Comparison of ENCODE assay signal across 14 cellular contexts in the genomic region with DNA sequence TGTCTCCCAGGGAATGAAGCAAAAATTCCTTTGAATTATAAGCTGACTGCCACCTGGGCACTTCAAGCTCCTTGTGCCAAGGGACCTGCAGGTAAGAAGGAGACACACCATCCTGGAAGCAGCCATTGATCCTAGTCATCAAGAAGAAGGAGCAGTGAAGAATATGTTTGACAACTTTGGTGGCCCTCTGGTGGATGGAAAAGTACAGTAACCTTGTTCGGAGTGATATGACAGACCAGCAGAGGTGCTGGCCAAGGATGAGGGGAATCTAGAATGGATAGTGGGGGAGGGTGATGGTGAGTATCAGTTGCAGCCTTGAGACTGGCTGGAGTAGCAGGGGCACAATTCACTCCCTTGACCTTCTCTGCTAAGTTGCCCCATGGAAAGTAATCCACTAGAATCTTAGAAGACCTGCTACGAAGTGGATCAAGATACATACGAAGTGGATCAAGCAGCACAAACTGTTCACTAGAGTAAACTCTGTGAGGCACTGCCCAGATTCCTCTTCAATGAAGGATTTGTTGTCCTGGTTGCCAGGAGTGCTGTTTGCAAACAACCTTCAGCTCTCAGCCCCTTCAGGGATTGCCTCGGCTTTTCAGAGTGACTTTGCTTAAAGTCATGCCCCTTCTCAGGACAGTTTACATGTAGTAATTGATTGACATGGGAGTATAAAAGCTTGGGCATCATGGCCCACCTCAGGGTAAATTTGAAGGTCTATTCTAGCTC. TPM values are rescaled to one million over a fixed set of nuclear protein-coding genes. Genes with fewer than 3 reads are reported as not detected.
DNase-seq lines count a peak whose midpoint lies in the region; ATAC-seq and TF ChIP-seq lines count a peak whose summit lies in the region.
"Had no signal": no experiment of that assay in that cellular context is flagged by ENCODE, and none has a peak within 500 bp of the region (broad histone marks: within the 10 kb centered on the region; RNA-seq: fewer than 3 reads in every experiment).

No MANE protein-coding gene starts in this region.

- TF ChIP-seq CTCF in HFFc6 (IDR thresholded peaks at IDR 0.05), result peak; percentile 57
- TF ChIP-seq CTCF in VCaP (conservative IDR thresholded peaks at IDR 0.05), result peak; percentile 60
- no peak for TF ChIP-seq CTCF in coronary artery (IDR thresholded peaks at IDR 0.05)

- H3K9me3 Mint-ChIP-seq in HFFc6, result no peaks in the 10 kb centered on the region
- no peaks in the 10 kb centered on the region for H3K9me3 Mint-ChIP-seq in activated T-cell treated with anti-CD3 and anti-CD28 coated beads, Interleukin-2, amount 50 U/mL, for 72 hours
- H3K9me3 Mint-ChIP-seq: dendritic cell treated with granulocyte-macrophage colony-stimulating factor and Interleukin-4, amounts not matched to agents 40 ng/mL and 50 ng/mL, for 4 days had no signal

- no peak overlapping the region for H3K27ac Mint-ChIP-seq in HFFc6
- no peak overlapping the region for H3K27ac Mint-ChIP-seq in activated T-cell treated with anti-CD3 and anti-CD28 coated beads, Interleukin-2, amount 50 U/mL, for 72 hours
- H3K27ac Mint-ChIP-seq: dendritic cell treated with granulocyte-macrophage colony-stimulating factor and Interleukin-4, amounts not matched to agents 40 ng/mL and 50 ng/mL, for 4 days had no signal

- ATAC-seq in left colon (peak; percentile 29), GM19395 (IDR thresholded peaks at IDR 0.05; ENCODE audit: unreplicated experiment) (no peak)
- no peak for ATAC-seq in activated T-cell treated with anti-CD3 and anti-CD28 coated beads, Interleukin-2, amount 50 U/mL, for 72 hours (replicated peaks in 1 of 2)

- H3K4me3 Mint-ChIP-seq in HFFc6, result no peak overlapping the region
- no peak overlapping the region for H3K4me3 Mint-ChIP-seq in activated T-cell treated with anti-CD3 and anti-CD28 coated beads, Interleukin-2, amount 50 U/mL, for 72 hours
- H3K4me3 Mint-ChIP-seq: dendritic cell treated with granulocyte-macrophage colony-stimulating factor and Interleukin-4, amounts not matched to agents 40 ng/mL and 50 ng/mL, for 4 days had no signal

- H3K27ac ChIP-seq in VCaP, result no peak overlapping the region
- H3K27ac ChIP-seq in coronary artery, result no peak overlapping the region
- H3K27ac ChIP-seq: RWPE1, skin epidermis had no signal

- no peaks in the 10 kb centered on the region for H3K36me3 Mint-ChIP-seq in HFFc6 (ENCODE audit: low read depth)
- no peaks in the 10 kb centered on the region for H3K36me3 Mint-ChIP-seq in activated T-cell treated with anti-CD3 and anti-CD28 coated beads, Interleukin-2, amount 50 U/mL, for 72 hours (ENCODE audit: insufficient read depth in 2 of 2)

- H3K4me3 ChIP-seq in coronary artery, result no peak overlapping the region
- H3K4me3 ChIP-seq: skin epidermis had no signal

- H3K27me3 Mint-ChIP-seq in HFFc6 (ENCODE audit: insufficient read depth), result peaks cover 2% of the 10 kb centered on the region
- H3K27me3 Mint-ChIP-seq in activated T-cell treated with anti-CD3 and anti-CD28 coated beads, Interleukin-2, amount 50 U/mL, for 72 hours (ENCODE audit: low read depth), result no peaks in the 10 kb centered on the region

- no peaks in the 10 kb centered on the region for H3K4me1 Mint-ChIP-seq in HFFc6 (ENCODE audit: low read depth)
- H3K4me1 Mint-ChIP-seq in activated T-cell treated with anti-CD3 and anti-CD28 coated beads, Interleukin-2, amount 50 U/mL, for 72 hours (ENCODE audit: low read depth), result no peaks in the 10 kb centered on the region

- intact Hi-C loops in left colon (cut with DNase I, micrococcal nuclease), result no loop called here

- DNase-seq in DMS114 treated with DMSO at 0.1 percent for 48 hours (lab: John Stamatoyannopoulos, UW; ENCODE audit: unreplicated experiment) (peak; percentile 16), HFFc6 (peak; percentile 22), left colon (no peak), HuH-7 (ENCODE audit: low spot score) (no peak), coronary artery (ENCODE audit: low spot score) (no peak)
- no peak for DNase-seq in activated T-cell treated with anti-CD3 and anti-CD28 coated beads, Interleukin-2, amount 50 U/mL, for 72 hours
- DNase-seq: activated CD4-positive, alpha-beta T cell treated with anti-CD3 and anti-CD28 coated beads for 4 hours; activated gamma-delta T cell treated with Interleukin-2 at 50 U/mL for 16 hours; hypothalamus had no signal

RNA-seq across cellular contexts. Expression of a gene that starts 44.8 kb away (rescaled TPM):
- 10 to 100 TPM; 16.7 to 20.7 (median 17.6) TPM for total RNA-seq in HFFc6 (2021; fragmentation: NEBNext Ultra II Directional; extraction: Animal tissue kit (Norgen Biotek cat#: 25700))
- 10 to 100 TPM; 17.0 to 19.0 TPM for total RNA-seq in left colon
- total RNA-seq in activated T-cell treated with anti-CD3 and anti-CD28 coated beads, Interleukin-2, amount 50 U/mL, for 72 hours, result 10 to 100 TPM; 21.5 to 39.7 TPM

Comparison
In these comparisons a context has a peak if more than half of its experiments do, and no peak if none do; other contexts are left out.
1. DNase-seq: peak in DMS114 treated with DMSO at 0.1 percent for 48 hours (single experiment) and HFFc6 (single experiment); none in left colon (0 of 2), activated T-cell treated with anti-CD3 and anti-CD28 coated beads, Interleukin-2, amount 50 U/mL, for 72 hours (0 of 2), HuH-7 (single experiment) and coronary artery (single experiment).